9 cellular contexts compared by ENCODE assay signal in the genomic region with DNA sequence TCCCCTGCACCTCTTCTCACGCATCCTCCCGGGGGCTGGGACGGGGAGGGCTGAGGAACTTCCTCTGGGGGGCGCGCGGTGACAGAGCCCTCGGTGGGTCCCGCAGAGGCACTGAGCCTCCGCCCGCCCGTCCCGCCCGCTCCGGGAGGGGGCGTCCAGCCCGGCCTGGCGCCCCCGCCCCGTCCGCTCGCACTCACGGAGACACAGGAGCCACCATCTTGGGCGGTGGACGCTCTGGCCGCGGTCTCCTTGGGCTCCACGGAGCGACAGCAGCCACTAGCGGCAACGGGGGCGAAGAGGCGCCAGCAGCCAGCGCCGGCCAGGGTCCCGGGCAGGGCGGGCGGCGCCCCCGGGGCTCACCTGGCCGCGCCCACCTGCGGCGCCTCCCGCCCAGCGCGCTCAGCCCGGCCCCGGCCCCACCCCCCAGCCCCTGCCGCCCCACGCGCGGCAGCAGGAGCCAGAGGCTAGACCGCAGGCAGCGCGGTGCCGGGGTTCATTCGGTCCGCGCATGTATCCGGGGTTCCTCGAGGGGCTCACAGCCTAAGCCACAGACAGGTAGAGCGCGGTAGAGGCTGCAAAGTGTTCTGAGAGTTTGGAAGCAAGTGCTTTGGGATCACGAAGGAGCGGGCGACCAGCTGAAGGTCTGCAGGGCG. TPM values are rescaled to one million over a fixed set of nuclear protein-coding genes. Genes with fewer than 3 reads are reported as not detected.
DNase-seq lines count a peak whose midpoint lies in the region; ATAC-seq, FAIRE-seq and TF ChIP-seq lines count a peak whose summit lies in the region.
"Had no signal": no experiment of that assay in that cellular context is flagged by ENCODE, and none has a peak within 500 bp of the region (broad histone marks: within the 10 kb centered on the region; RNA-seq: fewer than 3 reads in every experiment).

A gene (minus strand): TSS at position 242 of the 653 bp plus-strand sequence. CDS start 7,225 bp downstream, outside the sequence.

- H3K36me3 ChIP-seq in aorta (ENCODE audit: control insufficient read depth in 1 of 2, insufficient read depth in 2 of 2, low read length in 1 of 2), result no peaks in the 10 kb centered on the region

- no peaks in the 10 kb centered on the region for H3K9me3 ChIP-seq in aorta (ENCODE audit: control insufficient read depth, low read length)

- H3K27me3 ChIP-seq in aorta (ENCODE audit: control insufficient read depth in 1 of 2, insufficient read depth in 2 of 2, low read length in 1 of 2), result no peaks in the 10 kb centered on the region

- no peaks in the 10 kb centered on the region for H3K4me1 ChIP-seq in aorta (ENCODE audit: control insufficient read depth in 1 of 2, insufficient read depth in 2 of 2, low read length in 2 of 2)

- intact Hi-C loops in aorta (cut with DNase I), result no loop called here

- H3K4me3 ChIP-seq in aorta (ENCODE audit: low read length in 2 of 2), result peak within 1 kb of the TSS; percentile 29 to 69

- FAIRE-seq in H54 (lab: Jason Lieb, UNC), result no peak
- FAIRE-seq: TTC549 had no signal

- 1 to 2% methylated on average over 23 to 67 of the region's 67 CpGs for WGBS in aorta, 2 donors

- no peak within 1 kb of the TSS for H3K27ac ChIP-seq in aorta (ENCODE audit: low read depth in 1 of 2, low read length in 2 of 2)

- peak; percentile 62 for ATAC-seq in omental fat pad (ENCODE audit: low FRiP score)
- peak; percentile 72 for ATAC-seq in aorta (ENCODE audit: low FRiP score)
- no peak for ATAC-seq in GM21381 (IDR thresholded peaks at IDR 0.05; ENCODE audit: unreplicated experiment)

- DNase-seq in CD1c-positive myeloid dendritic cell (ENCODE audit: extremely low spot score), result peak; percentile 52
- DNase-seq in H54 (ENCODE audit: insufficient read length, low spot score), result no peak
- peak; percentile 76 for DNase-seq in OCI-M1 (lab: John Stamatoyannopoulos, UW)
- DNase-seq in activated naive CD4-positive, alpha-beta T cell (lab: John Stamatoyannopoulos, UW), result peak in 3 of 4 experiments; percentile 17 to 64 (median 25)
- peak; percentile 53 for DNase-seq in glomerular visceral epithelial cell (ENCODE audit: extremely low spot score)
- DNase-seq in omental fat pad (ENCODE audit: low spot score), result no peak
- peak; percentile 61 to 86 for DNase-seq in aorta

- TF ChIP-seq POLR2A in H54 (IDR thresholded peaks at IDR 0.05; ENCODE audit: low read depth, low read length), result peak; percentile 24; the same call in 1 of the 2 replicates

- TF ChIP-seq CTCF in omental fat pad (IDR thresholded peaks at IDR 0.05), result no peak

RNA-seq across cellular contexts. Expression of the gene that starts here (rescaled TPM):
- total RNA-seq in omental fat pad, result under 1 TPM; 0.09 to 0.63 (median 0.19) TPM
- total RNA-seq in aorta, result under 1 TPM; 0.32 to 0.96 TPM
- under 1 TPM; 0.50 to 0.74 TPM for polyA plus RNA-seq in aorta

Comparison
In these comparisons a context has a peak if more than half of its experiments do, and no peak if none do; other contexts are left out.
1. Peak in ATAC-seq in omental fat pad; RNA of the gene not detected or under 1 TPM.
2. Peak in DNase-seq, ATAC-seq and H3K4me3 ChIP-seq in aorta; RNA of the gene not detected or under 1 TPM.
3. DNase-seq: peak in CD1c-positive myeloid dendritic cell (single experiment), OCI-M1 (single experiment), activated naive CD4-positive, alpha-beta T cell (3 of 4) and glomerular visceral epithelial cell (single experiment); none in H54 (single experiment) and omental fat pad (single experiment).